Comparison of ENCODE assay signal across 21 cellular contexts in the genomic region with DNA sequence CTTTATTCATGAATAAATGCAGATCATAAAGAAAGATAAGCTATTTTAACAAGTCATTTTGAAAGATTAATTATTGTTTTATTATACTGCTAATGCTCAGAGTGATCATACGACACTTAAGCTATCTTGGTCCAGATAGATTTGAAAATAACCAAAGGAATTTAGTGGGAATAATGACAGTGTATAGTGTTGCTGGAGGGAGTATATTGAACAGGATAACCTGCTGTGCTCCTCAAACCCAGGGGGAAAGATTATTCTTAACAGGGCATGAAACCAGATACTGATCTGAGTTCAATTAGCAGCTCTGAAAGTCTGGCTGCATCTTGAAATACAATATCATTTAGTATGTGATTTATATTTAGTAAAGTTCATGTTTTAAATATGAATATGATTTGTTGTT.
DNase-seq lines count a peak whose midpoint lies in the region; ATAC-seq, FAIRE-seq and TF ChIP-seq lines count a peak whose summit lies in the region.
"Had no signal": no experiment of that assay in that cellular context is flagged by ENCODE, and none has a peak within 500 bp of the region (broad histone marks: within the 10 kb centered on the region; RNA-seq: fewer than 3 reads in every experiment).

No MANE protein-coding gene starts in this region.

- DNase-seq in T-helper 2 cell treated with Interferon-gamma antibody and Interleukin-4, amounts not matched to agents 5 μg/mL and 100 μg/mL, for 36 hours (ENCODE audit: low spot score) = no peak
- DNase-seq in T-helper 2 cell (no peak), GM19239 (ENCODE audit: insufficient read length, low spot score) (no peak), PC-9 (no peak), neural crest cell (ENCODE audit: low read depth, low spot score) (no peak), HUDEP-2 (lab: John Stamatoyannopoulos, UW; ENCODE audit: unreplicated experiment in 76 of 76) (no peak)
- DNase-seq: C1 segment of cervical spinal cord, Caco-2, DMS53, HFFc6, Karpas-422, MM.1S, NCI-H1105 treated with DMSO at 0.1 percent for 48 hours, NCI-H1694 treated with DMSO at 0.1 percent for 48 hours, NCI-H446 treated with DMSO at 0.1 percent for 48 hours, NCI-H748 treated with DMSO at 0.1 percent for 48 hours had no signal

- no peak overlapping the region for H3K4me2 ChIP-seq in PC-9
- H3K4me2 ChIP-seq: A549 had no signal

- H3K4me1 Mint-ChIP-seq in T-helper 2 cell treated with Interferon-gamma antibody and Interleukin-4, amounts not matched to agents 5 μg/mL and 100 μg/mL, for 36 hours (ENCODE audit: low read depth) = peaks cover 72% of the 10 kb centered on the region
- peaks cover 39% of the 10 kb centered on the region for H3K4me1 Mint-ChIP-seq in neural crest cell

- no peak for ATAC-seq in HG03196 (IDR thresholded peaks at IDR 0.05; ENCODE audit: unreplicated experiment)
- ATAC-seq: A549, Panc1, Right ventricle myocardium inferior had no signal

- CTCF ChIA-PET in PC-9 (lab: Charles Lee) = no interaction called here

- peaks cover 11% of the 10 kb centered on the region for H3K9me3 Mint-ChIP-seq in T-helper 2 cell treated with Interferon-gamma antibody and Interleukin-4, amounts not matched to agents 5 μg/mL and 100 μg/mL, for 36 hours
- H3K9me3 Mint-ChIP-seq in neural crest cell = peaks cover 3% of the 10 kb centered on the region
- H3K9me3 Mint-ChIP-seq: HFFc6 had no signal

- TF ChIP-seq CTCF in PC-9 (conservative IDR thresholded peaks at IDR 0.05) = no peak
- TF ChIP-seq CTCF in neural crest cell (conservative IDR thresholded peaks at IDR 0.05) = no peak

- peak overlapping the region; percentile 35; the same call in 1 of the 2 replicates for H2AFZ ChIP-seq in PC-9

- POLR2A ChIA-PET in PC-9 (lab: Charles Lee; ENCODE audit: unreplicated experiment) = no interaction called here

- H3K9me2 ChIP-seq in PC-9 (ENCODE audit: insufficient read depth) = no peaks in the 10 kb centered on the region

- no peaks in the 10 kb centered on the region for H3K79me2 ChIP-seq in PC-9 (ENCODE audit: low read depth)

- peaks cover 45% of the 10 kb centered on the region for H3K36me3 Mint-ChIP-seq in T-helper 2 cell treated with Interferon-gamma antibody and Interleukin-4, amounts not matched to agents 5 μg/mL and 100 μg/mL, for 36 hours (ENCODE audit: low read depth)
- H3K36me3 Mint-ChIP-seq in neural crest cell (ENCODE audit: low read depth) = no peaks in the 10 kb centered on the region

- H3K27me3 Mint-ChIP-seq in T-helper 2 cell treated with Interferon-gamma antibody and Interleukin-4, amounts not matched to agents 5 μg/mL and 100 μg/mL, for 36 hours (ENCODE audit: low read depth) = no peaks in the 10 kb centered on the region
- H3K27me3 Mint-ChIP-seq in neural crest cell (ENCODE audit: low read depth) = no peaks in the 10 kb centered on the region

- H3K9me3 ChIP-seq in PC-9 (ENCODE audit: insufficient read depth, low read depth) = no peaks in the 10 kb centered on the region
- H3K9me3 ChIP-seq: A549, Caco-2 had no signal

- no peaks in the 10 kb centered on the region for H3F3A ChIP-seq in PC-9 (ENCODE audit: insufficient read depth, low read depth)

- peak; percentile 33 for FAIRE-seq in GM19239 (lab: Jason Lieb, UNC)
- FAIRE-seq: A549, H54 had no signal

- no peaks in the 10 kb centered on the region for H3K27me3 ChIP-seq in PC-9 (ENCODE audit: insufficient read depth, low read depth)

- H3K27ac Mint-ChIP-seq in T-helper 2 cell treated with Interferon-gamma antibody and Interleukin-4, amounts not matched to agents 5 μg/mL and 100 μg/mL, for 36 hours = peak overlapping the region; percentile 81
- H3K27ac Mint-ChIP-seq in neural crest cell (ENCODE audit: unreplicated experiment) = peak overlapping the region; percentile 7
- H3K27ac Mint-ChIP-seq: HFFc6 had no signal

- intact Hi-C loops in PC-9 (cut with micrococcal nuclease; ENCODE audit: unreplicated experiment) = no loop called here

- H3K4me3 ChIP-seq in PC-9 = no peak overlapping the region
- H3K4me3 ChIP-seq: A549 had no signal

- no peak overlapping the region for H3K27ac ChIP-seq in PC-9
- H3K27ac ChIP-seq: A549 had no signal

- no peaks in the 10 kb centered on the region for H4K20me1 ChIP-seq in PC-9 (ENCODE audit: insufficient read depth)

- no peaks in the 10 kb centered on the region for H3K36me3 ChIP-seq in PC-9 (ENCODE audit: low read depth)

- no peaks in the 10 kb centered on the region for H3K4me1 ChIP-seq in PC-9 (replicated peaks; ENCODE audit: insufficient read depth)
- H3K4me1 ChIP-seq: A549, Caco-2 had no signal

- peak overlapping the region; percentile 35 for H3K4me3 Mint-ChIP-seq in T-helper 2 cell treated with Interferon-gamma antibody and Interleukin-4, amounts not matched to agents 5 μg/mL and 100 μg/mL, for 36 hours
- H3K4me3 Mint-ChIP-seq in neural crest cell = peak overlapping the region; percentile 12
- H3K4me3 Mint-ChIP-seq: HFFc6 had no signal

- BruUV-seq in PC-9 (replicated peaks; lab: Mats Ljungman, UMichigan) = no TSS peak
